1 cellular context compared by ENCODE assay signal in the genomic region with DNA sequence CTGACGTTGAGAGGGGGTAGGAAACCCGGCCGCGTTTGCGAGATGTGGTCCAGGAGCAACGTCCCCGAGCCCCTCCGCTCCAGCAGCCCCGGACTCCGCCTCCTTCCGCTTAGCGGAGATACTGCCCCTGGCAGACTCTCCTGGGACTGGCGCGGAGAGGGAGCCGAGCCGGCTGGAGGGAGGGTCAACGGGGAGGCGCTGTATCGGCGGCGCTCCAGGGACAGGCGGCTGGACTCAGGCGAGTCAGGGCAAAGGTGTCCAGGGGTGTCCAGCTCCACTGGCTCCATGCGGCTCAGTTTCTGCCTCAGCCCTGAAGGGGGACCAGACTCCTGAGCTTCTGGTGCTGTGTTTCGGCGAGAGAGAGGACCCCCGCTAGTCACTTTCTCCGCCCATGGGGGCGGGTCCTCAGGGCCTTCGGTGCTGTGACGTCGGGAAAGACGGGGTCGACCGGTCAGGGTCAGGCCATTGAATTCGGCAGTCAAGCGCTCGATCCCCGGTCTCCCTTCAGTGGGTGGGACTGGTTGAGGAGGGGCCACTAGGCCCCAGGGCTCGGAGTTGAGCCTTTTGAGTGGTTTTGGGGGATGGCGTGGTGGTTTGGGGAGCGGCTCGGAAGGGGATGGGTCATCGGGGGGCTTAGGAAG.
A peak's percentile ranks its signal among the peaks of the same experiment; 100 is the strongest.
TF ChIP-seq lines count a peak whose summit lies in the region.

No MANE protein-coding gene starts in this region.

TF ChIP-seq in HepG2, 621 proteins besides CTCF, POLR2A, EP300 and RAD21 (continued from another document and continues in another):
- TF ChIP-seq, protein P1, sequence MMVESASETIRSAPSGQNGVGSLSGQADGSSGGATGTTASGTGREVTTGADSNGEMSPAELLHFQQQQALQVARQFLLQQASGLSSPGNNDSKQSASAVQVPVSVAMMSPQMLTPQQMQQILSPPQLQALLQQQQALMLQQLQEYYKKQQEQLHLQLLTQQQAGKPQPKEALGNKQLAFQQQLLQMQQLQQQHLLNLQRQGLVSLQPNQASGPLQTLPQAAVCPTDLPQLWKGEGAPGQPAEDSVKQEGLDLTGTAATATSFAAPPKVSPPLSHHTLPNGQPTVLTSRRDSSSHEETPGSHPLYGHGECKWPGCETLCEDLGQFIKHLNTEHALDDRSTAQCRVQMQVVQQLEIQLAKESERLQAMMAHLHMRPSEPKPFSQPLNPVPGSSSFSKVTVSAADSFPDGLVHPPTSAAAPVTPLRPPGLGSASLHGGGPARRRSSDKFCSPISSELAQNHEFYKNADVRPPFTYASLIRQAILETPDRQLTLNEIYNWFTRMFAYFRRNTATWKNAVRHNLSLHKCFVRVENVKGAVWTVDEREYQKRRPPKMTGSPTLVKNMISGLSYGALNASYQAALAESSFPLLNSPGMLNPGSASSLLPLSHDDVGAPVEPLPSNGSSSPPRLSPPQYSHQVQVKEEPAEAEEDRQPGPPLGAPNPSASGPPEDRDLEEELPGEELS (CRISPR knock-in tag; IDR thresholded peaks at IDR 0.05) = no peak
- TF ChIP-seq CBX1 (IDR thresholded peaks at IDR 0.05; ENCODE audit: low read depth) = no peak
- TF ChIP-seq, protein P2, sequence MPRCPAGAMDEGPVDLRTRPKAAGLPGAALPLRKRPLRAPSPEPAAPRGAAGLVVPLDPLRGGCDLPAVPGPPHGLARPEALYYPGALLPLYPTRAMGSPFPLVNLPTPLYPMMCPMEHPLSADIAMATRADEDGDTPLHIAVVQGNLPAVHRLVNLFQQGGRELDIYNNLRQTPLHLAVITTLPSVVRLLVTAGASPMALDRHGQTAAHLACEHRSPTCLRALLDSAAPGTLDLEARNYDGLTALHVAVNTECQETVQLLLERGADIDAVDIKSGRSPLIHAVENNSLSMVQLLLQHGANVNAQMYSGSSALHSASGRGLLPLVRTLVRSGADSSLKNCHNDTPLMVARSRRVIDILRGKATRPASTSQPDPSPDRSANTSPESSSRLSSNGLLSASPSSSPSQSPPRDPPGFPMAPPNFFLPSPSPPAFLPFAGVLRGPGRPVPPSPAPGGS (CRISPR knock-in tag; IDR thresholded peaks at IDR 0.05) = no peak
- no peak for TF ChIP-seq ZNF20 (CRISPR knock-in tag; IDR thresholded peaks at IDR 0.05)
- no peak for TF ChIP-seq TP53 (CRISPR knock-in tag; conservative IDR thresholded peaks at IDR 0.05)
- TF ChIP-seq, protein P3, sequence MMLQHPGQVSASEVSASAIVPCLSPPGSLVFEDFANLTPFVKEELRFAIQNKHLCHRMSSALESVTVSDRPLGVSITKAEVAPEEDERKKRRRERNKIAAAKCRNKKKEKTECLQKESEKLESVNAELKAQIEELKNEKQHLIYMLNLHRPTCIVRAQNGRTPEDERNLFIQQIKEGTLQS (CRISPR knock-in tag; IDR thresholded peaks at IDR 0.05) = no peak
- no peak for TF ChIP-seq ZNF180 (CRISPR knock-in tag; IDR thresholded peaks at IDR 0.05; ENCODE audit: borderline replicate concordance, low read depth)
- TF ChIP-seq, protein P4, sequence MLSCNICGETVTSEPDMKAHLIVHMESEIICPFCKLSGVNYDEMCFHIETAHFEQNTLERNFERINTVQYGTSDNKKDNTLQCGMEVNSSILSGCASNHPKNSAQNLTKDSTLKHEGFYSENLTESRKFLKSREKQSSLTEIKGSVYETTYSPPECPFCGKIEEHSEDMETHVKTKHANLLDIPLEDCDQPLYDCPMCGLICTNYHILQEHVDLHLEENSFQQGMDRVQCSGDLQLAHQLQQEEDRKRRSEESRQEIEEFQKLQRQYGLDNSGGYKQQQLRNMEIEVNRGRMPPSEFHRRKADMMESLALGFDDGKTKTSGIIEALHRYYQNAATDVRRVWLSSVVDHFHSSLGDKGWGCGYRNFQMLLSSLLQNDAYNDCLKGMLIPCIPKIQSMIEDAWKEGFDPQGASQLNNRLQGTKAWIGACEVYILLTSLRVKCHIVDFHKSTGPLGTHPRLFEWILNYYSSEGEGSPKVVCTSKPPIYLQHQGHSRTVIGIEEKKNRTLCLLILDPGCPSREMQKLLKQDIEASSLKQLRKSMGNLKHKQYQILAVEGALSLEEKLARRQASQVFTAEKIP (CRISPR knock-in tag; IDR thresholded peaks at IDR 0.05; ENCODE audit: borderline replicate concordance) = no peak
- no peak for TF ChIP-seq ZFAT (CRISPR knock-in tag; conservative IDR thresholded peaks at IDR 0.05)
- TF ChIP-seq KLF9 (CRISPR knock-in tag; IDR thresholded peaks at IDR 0.05; ENCODE audit: low read depth) = no peak
- TF ChIP-seq ZNF883 (CRISPR knock-in tag; IDR thresholded peaks at IDR 0.05; ENCODE audit: not compliant biosample characterization) = no peak
- TF ChIP-seq SIX1 (CRISPR knock-in tag; IDR thresholded peaks at IDR 0.05; ENCODE audit: borderline replicate concordance) = no peak
- peak; percentile 33 for TF ChIP-seq ZFY (CRISPR knock-in tag; IDR thresholded peaks at IDR 0.05)
- no peak for TF ChIP-seq FOSL1 (CRISPR knock-in tag; IDR thresholded peaks at IDR 0.05; ENCODE audit: borderline replicate concordance)
- TF ChIP-seq ZNF878 (CRISPR knock-in tag; IDR thresholded peaks at IDR 0.05) = no peak
- TF ChIP-seq CC2D1A (CRISPR knock-in tag; IDR thresholded peaks at IDR 0.05) = no peak
- no peak for TF ChIP-seq KLF11 (CRISPR knock-in tag; IDR thresholded peaks at IDR 0.05)
- TF ChIP-seq HIVEP1 (CRISPR knock-in tag; IDR thresholded peaks at IDR 0.05) = peak; percentile 58; the same call in 1 of the 2 replicates
- TF ChIP-seq, protein P5, sequence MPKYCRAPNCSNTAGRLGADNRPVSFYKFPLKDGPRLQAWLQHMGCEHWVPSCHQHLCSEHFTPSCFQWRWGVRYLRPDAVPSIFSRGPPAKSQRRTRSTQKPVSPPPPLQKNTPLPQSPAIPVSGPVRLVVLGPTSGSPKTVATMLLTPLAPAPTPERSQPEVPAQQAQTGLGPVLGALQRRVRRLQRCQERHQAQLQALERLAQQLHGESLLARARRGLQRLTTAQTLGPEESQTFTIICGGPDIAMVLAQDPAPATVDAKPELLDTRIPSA (CRISPR knock-in tag; IDR thresholded peaks at IDR 0.05; ENCODE audit: borderline replicate concordance) = 0 out of 2 replicates have a peak, but pooled peaks have one; percentile 60
- TF ChIP-seq, protein P6, sequence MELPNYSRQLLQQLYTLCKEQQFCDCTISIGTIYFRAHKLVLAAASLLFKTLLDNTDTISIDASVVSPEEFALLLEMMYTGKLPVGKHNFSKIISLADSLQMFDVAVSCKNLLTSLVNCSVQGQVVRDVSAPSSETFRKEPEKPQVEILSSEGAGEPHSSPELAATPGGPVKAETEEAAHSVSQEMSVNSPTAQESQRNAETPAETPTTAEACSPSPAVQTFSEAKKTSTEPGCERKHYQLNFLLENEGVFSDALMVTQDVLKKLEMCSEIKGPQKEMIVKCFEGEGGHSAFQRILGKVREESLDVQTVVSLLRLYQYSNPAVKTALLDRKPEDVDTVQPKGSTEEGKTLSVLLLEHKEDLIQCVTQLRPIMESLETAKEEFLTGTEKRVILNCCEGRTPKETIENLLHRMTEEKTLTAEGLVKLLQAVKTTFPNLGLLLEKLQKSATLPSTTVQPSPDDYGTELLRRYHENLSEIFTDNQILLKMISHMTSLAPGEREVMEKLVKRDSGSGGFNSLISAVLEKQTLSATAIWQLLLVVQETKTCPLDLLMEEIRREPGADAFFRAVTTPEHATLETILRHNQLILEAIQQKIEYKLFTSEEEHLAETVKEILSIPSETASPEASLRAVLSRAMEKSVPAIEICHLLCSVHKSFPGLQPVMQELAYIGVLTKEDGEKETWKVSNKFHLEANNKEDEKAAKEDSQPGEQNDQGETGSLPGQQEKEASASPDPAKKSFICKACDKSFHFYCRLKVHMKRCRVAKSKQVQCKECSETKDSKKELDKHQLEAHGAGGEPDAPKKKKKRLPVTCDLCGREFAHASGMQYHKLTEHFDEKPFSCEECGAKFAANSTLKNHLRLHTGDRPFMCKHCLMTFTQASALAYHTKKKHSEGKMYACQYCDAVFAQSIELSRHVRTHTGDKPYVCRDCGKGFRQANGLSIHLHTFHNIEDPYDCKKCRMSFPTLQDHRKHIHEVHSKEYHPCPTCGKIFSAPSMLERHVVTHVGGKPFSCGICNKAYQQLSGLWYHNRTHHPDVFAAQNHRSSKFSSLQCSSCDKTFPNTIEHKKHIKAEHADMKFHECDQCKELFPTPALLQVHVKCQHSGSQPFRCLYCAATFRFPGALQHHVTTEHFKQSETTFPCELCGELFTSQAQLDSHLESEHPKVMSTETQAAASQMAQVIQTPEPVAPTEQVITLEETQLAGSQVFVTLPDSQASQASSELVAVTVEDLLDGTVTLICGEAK (IDR thresholded peaks at IDR 0.05) = no peak
- TF ChIP-seq, protein P6 (CRISPR knock-in tag; IDR thresholded peaks at IDR 0.05) = 0 out of 2 replicates have a peak, but pooled peaks have one; percentile 46
- peak; percentile 41; the same call in 1 of the 2 replicates for TF ChIP-seq KLF12 (CRISPR knock-in tag; IDR thresholded peaks at IDR 0.05; ENCODE audit: borderline replicate concordance)
- no peak for TF ChIP-seq ZNF780A (CRISPR knock-in tag; IDR thresholded peaks at IDR 0.05)
- TF ChIP-seq NR2F1 (CRISPR knock-in tag; IDR thresholded peaks at IDR 0.05) = no peak; a peak in 1 of 4 replicates
- no peak for TF ChIP-seq ZNF431 (CRISPR knock-in tag; IDR thresholded peaks at IDR 0.05; ENCODE audit: borderline replicate concordance, low read depth)
- no peak for TF ChIP-seq TCF12 (IDR thresholded peaks at IDR 0.05)
- no peak for TF ChIP-seq TCF12 (CRISPR knock-in tag; IDR thresholded peaks at IDR 0.05)
- TF ChIP-seq TBX3 (IDR thresholded peaks at IDR 0.05; ENCODE audit: borderline replicate concordance) = no peak
- TF ChIP-seq, protein P7, sequence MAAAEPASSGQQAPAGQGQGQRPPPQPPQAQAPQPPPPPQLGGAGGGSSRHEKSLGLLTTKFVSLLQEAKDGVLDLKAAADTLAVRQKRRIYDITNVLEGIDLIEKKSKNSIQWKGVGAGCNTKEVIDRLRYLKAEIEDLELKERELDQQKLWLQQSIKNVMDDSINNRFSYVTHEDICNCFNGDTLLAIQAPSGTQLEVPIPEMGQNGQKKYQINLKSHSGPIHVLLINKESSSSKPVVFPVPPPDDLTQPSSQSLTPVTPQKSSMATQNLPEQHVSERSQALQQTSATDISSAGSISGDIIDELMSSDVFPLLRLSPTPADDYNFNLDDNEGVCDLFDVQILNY (CRISPR knock-in tag; conservative IDR thresholded peaks at IDR 0.05) = no peak
- TF ChIP-seq, protein P8, sequence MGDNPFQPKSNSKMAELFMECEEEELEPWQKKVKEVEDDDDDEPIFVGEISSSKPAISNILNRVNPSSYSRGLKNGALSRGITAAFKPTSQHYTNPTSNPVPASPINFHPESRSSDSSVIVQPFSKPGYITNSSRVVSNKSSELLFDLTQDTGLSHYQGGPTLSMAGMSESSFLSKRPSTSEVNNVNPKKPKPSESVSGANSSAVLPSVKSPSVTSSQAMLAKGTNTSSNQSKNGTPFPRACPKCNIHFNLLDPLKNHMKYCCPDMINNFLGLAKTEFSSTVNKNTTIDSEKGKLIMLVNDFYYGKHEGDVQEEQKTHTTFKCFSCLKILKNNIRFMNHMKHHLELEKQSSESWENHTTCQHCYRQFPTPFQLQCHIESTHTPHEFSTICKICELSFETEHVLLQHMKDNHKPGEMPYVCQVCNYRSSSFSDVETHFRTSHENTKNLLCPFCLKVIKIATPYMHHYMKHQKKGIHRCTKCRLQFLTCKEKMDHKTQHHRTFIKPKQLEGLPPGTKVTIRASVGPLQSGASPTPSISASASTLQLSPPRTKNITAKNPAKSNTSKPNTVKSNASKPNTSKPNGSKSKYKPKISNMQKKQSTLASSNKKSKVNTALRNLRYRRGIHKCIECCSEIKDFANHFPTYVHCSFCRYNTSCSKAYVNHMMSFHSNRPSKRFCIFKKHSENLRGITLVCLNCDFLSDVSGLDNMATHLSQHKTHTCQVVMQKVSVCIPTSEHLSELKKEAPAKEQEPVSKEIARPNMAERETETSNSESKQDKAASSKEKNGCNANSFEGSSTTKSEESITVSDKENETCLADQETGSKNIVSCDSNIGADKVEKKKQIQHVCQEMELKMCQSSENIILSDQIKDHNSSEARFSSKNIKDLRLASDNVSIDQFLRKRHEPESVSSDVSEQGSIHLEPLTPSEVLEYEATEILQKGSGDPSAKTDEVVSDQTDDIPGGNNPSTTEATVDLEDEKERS (CRISPR knock-in tag; IDR thresholded peaks at IDR 0.05) = 0 out of 2 replicates have a peak, but pooled peaks have one; percentile 10
- peak; percentile 62 for TF ChIP-seq RBFOX2 (IDR thresholded peaks at IDR 0.05; ENCODE audit: low read depth, low read length)
- peak; percentile 70; the same call in 1 of the 2 replicates for TF ChIP-seq RARG (CRISPR knock-in tag; IDR thresholded peaks at IDR 0.05; ENCODE audit: low read depth)
- 0 out of 2 replicates have a peak, but pooled peaks have one; percentile 38 for TF ChIP-seq ZNF34 (CRISPR knock-in tag; IDR thresholded peaks at IDR 0.05; ENCODE audit: borderline replicate concordance)
- TF ChIP-seq, protein P9, sequence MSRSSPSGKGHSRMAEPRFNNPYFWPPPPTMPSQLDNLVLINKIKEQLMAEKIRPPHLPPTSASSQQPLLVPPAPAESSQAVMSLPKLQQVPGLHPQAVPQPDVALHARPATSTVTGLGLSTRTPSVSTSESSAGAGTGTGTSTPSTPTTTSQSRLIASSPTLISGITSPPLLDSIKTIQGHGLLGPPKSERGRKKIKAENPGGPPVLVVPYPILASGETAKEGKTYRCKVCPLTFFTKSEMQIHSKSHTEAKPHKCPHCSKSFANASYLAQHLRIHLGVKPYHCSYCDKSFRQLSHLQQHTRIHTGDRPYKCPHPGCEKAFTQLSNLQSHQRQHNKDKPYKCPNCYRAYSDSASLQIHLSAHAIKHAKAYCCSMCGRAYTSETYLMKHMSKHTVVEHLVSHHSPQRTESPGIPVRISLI (CRISPR knock-in tag; IDR thresholded peaks at IDR 0.05; ENCODE audit: borderline replicate concordance) = no peak
